25 cellular contexts compared by ENCODE assay signal in genomic region chr15:101323793-101324505, GRCh38.
"Had no signal": no experiment of that assay in that cellular context is flagged by ENCODE, and none has a peak within 500 bp of the region (broad histone marks: within the 10 kb centered on the region; RNA-seq: fewer than 3 reads in every experiment).

No MANE protein-coding gene starts in this region.

- H3K4me1 ChIP-seq: ascending aorta, parathyroid adenoma, psoas muscle, right atrium auricular region had no signal

- ATAC-seq: activated CD4-positive, alpha-beta T cell treated with anti-CD3 and anti-CD28 coated beads for 36 hours; naive thymus-derived CD4-positive, alpha-beta T cell; psoas muscle; stimulated activated effector memory CD8-positive, alpha-beta T cell treated with anti-CD3 and anti-CD28 coated beads, Interleukin-12 subunit alpha, Interleukin-12 subunit beta, amount 100 ng/mL, for 72 hours had no signal

- H3K9me3 ChIP-seq: ascending aorta, psoas muscle, right atrium auricular region had no signal

- H3K27ac ChIP-seq: ascending aorta, cardiac muscle cell, coronary artery, dorsolateral prefrontal cortex, parathyroid adenoma, psoas muscle, right atrium auricular region had no signal

- H3K9me3 Mint-ChIP-seq: activated naive CD4-positive, alpha-beta T cell treated with anti-CD3 and anti-CD28 coated beads, Interleukin-2, amount 10 ng/mL, durations not matched to agents 7 days and 5 days; activated naive CD8-positive, alpha-beta T cell treated with anti-CD3 and anti-CD28 coated beads, Interleukin-2, amount 10 ng/mL, durations not matched to agents 7 days and 5 days; brain; mesothelial cell of epicardium; stimulated activated naive CD8-positive, alpha-beta T cell treated with anti-CD3 and anti-CD28 coated beads, Interleukin-15, Interleukin-2, amounts not matched to agents 100 ng/mL and 50 ng/mL, for 24 hours; type B pancreatic cell had no signal

- H3K27ac Mint-ChIP-seq: activated CD4-positive, alpha-beta T cell treated with anti-CD3 and anti-CD28 coated beads for 36 hours; activated naive CD4-positive, alpha-beta T cell treated with anti-CD3 and anti-CD28 coated beads, Interleukin-2, amount 10 ng/mL, durations not matched to agents 7 days and 5 days; activated naive CD8-positive, alpha-beta T cell treated with anti-CD3 and anti-CD28 coated beads, Interleukin-2, amount 10 ng/mL, durations not matched to agents 7 days and 5 days; brain; mesothelial cell of epicardium; naive thymus-derived CD4-positive, alpha-beta T cell; stimulated activated effector memory CD8-positive, alpha-beta T cell treated with anti-CD3 and anti-CD28 coated beads, Interleukin-12 subunit alpha, Interleukin-12 subunit beta, amount 100 ng/mL, for 72 hours; stimulated activated naive CD8-positive, alpha-beta T cell treated with anti-CD3 and anti-CD28 coated beads, Interleukin-15, Interleukin-2, amounts not matched to agents 100 ng/mL and 50 ng/mL, for 24 hours; type B pancreatic cell had no signal

- H3K36me3 ChIP-seq: ascending aorta, cardiac muscle cell, right atrium auricular region had no signal

- H3K27me3 ChIP-seq: ascending aorta, right atrium auricular region had no signal

- H3K9ac ChIP-seq: parathyroid adenoma had no signal

- H3K4me3 ChIP-seq: ascending aorta, cardiac muscle cell, coronary artery, dorsolateral prefrontal cortex, psoas muscle, right atrium auricular region had no signal

- H3K36me3 Mint-ChIP-seq: activated naive CD4-positive, alpha-beta T cell treated with anti-CD3 and anti-CD28 coated beads, Interleukin-2, amount 10 ng/mL, durations not matched to agents 7 days and 5 days; mesothelial cell of epicardium; stimulated activated effector memory CD8-positive, alpha-beta T cell treated with anti-CD3 and anti-CD28 coated beads, Interleukin-12 subunit alpha, Interleukin-12 subunit beta, amount 100 ng/mL, for 72 hours; type B pancreatic cell had no signal

- H3K4me3 Mint-ChIP-seq: activated CD4-positive, alpha-beta T cell treated with anti-CD3 and anti-CD28 coated beads for 36 hours; activated naive CD4-positive, alpha-beta T cell treated with anti-CD3 and anti-CD28 coated beads, Interleukin-2, amount 10 ng/mL, durations not matched to agents 7 days and 5 days; activated naive CD8-positive, alpha-beta T cell treated with anti-CD3 and anti-CD28 coated beads, Interleukin-2, amount 10 ng/mL, durations not matched to agents 7 days and 5 days; brain; mesothelial cell of epicardium; naive thymus-derived CD4-positive, alpha-beta T cell; stimulated activated effector memory CD8-positive, alpha-beta T cell treated with anti-CD3 and anti-CD28 coated beads, Interleukin-12 subunit alpha, Interleukin-12 subunit beta, amount 100 ng/mL, for 72 hours; stimulated activated naive CD8-positive, alpha-beta T cell treated with anti-CD3 and anti-CD28 coated beads, Interleukin-15, Interleukin-2, amounts not matched to agents 100 ng/mL and 50 ng/mL, for 24 hours; type B pancreatic cell had no signal

- H3K4me1 Mint-ChIP-seq: mesothelial cell of epicardium had no signal

- DNase-seq: activated CD4-positive, alpha-beta T cell treated with anti-CD3 and anti-CD28 coated beads for 36 hours; activated CD4-positive, CD25-positive, alpha-beta regulatory T cell; activated CD8-positive, alpha-beta memory T cell treated with anti-CD3 and anti-CD28 coated beads for 24 hours; activated gamma-delta T cell; activated naive CD4-positive, alpha-beta T cell treated with anti-CD3 and anti-CD28 coated beads, Interleukin-2, amount 10 ng/mL, durations not matched to agents 7 days and 5 days; activated naive CD8-positive, alpha-beta T cell treated with anti-CD3 and anti-CD28 coated beads, Interleukin-2, amount 10 ng/mL, durations not matched to agents 7 days and 5 days; cerebellar nuclear complex; effector memory CD4-positive, alpha-beta T cell; mammary epithelial cell; naive thymus-derived CD4-positive, alpha-beta T cell; nucleus accumbens; psoas muscle; stimulated activated CD4-positive, alpha-beta T cell treated with anti-CD3 and anti-CD28 coated beads, Interleukin-12 subunit alpha, Interleukin-12 subunit beta, amount 100 ng/mL, for 4 hours; stimulated activated CD4-positive, alpha-beta T cell treated with anti-CD3 and anti-CD28 coated beads, Interleukin-4, amount 100 ng/mL, for 24 hours had no signal

- H2AFZ ChIP-seq: parathyroid adenoma had no signal
